41 cellular contexts compared by ENCODE assay signal in genomic region chr1:19694298-19694697, GRCh38. TPM values are rescaled to one million over a fixed set of nuclear protein-coding genes. Genes with fewer than 3 reads are reported as not detected.
"Had no signal": no experiment of that assay in that cellular context is flagged by ENCODE, and none has a peak within 500 bp of the region (broad histone marks: within the 10 kb centered on the region; RNA-seq: fewer than 3 reads in every experiment).

No MANE protein-coding gene starts in this region.

- DNase-seq: activated CD4-positive, alpha-beta memory T cell treated with anti-CD3 and anti-CD28 coated beads, Interleukin-2, amount 10 ng/mL, durations not matched to agents 7 days and 5 days; activated CD4-positive, alpha-beta T cell treated with anti-CD3 and anti-CD28 coated beads for 1 hour; activated CD4-positive, alpha-beta T cell treated with anti-CD3 and anti-CD28 coated beads for 36 hours; activated CD4-positive, alpha-beta T cell treated with anti-CD3 and anti-CD28 coated beads for 48 hours; activated CD4-positive, alpha-beta T cell treated with anti-CD3 and anti-CD28 coated beads, Interleukin-2, amount 10 ng/mL, durations not matched to agents 7 days and 5 days; activated CD4-positive, alpha-beta T cell treated with anti-CD3 and anti-CD28 coated beads, Interleukin-2, amount 50 U/mL, for 48 hours; activated CD4-positive, CD25-positive, alpha-beta regulatory T cell; activated CD8-positive, alpha-beta memory T cell treated with anti-CD3 and anti-CD28 coated beads for 24 hours; activated CD8-positive, alpha-beta memory T cell treated with anti-CD3 and anti-CD28 coated beads, Interleukin-2, amount 10 ng/mL, durations not matched to agents 7 days and 5 days; activated CD8-positive, alpha-beta memory T cell treated with anti-CD3 and anti-CD28 coated beads, Interleukin-2, amount 50 U/mL, for 48 hours; activated CD8-positive, alpha-beta T cell treated with anti-CD3 and anti-CD28 coated beads, Interleukin-2, amount 10 ng/mL, durations not matched to agents 7 days and 5 days; activated effector memory CD4-positive, alpha-beta T cell treated with anti-CD3 and anti-CD28 coated beads, Interleukin-2, amount 50 U/mL, for 16 hours; activated gamma-delta T cell treated with Interleukin-2 at 50 U/mL for 16 hours; activated naive CD4-positive, alpha-beta T cell; activated naive CD4-positive, alpha-beta T cell treated with anti-CD3 and anti-CD28 coated beads, Interleukin-2, amount 10 ng/mL, durations not matched to agents 7 days and 5 days; activated naive CD8-positive, alpha-beta T cell treated with anti-CD3 and anti-CD28 coated beads, Interleukin-2, amount 10 ng/mL, durations not matched to agents 7 days and 5 days; activated naive CD8-positive, alpha-beta T cell treated with anti-CD3 and anti-CD28 coated beads, Interleukin-2, amount 50 U/mL, for 24 hours; activated T-cell treated with anti-CD3 and anti-CD28 coated beads, Interleukin-2, amount 50 U/mL, for 24 hours; activated T-cell treated with anti-CD3 and anti-CD28 coated beads, Interleukin-2, amount 50 U/mL, for 48 hours; amygdala; anterior cingulate cortex; caudate nucleus; cerebellar nuclear complex; T-helper 1 cell; T-helper 2 cell; T-helper 9 cell had no signal

- H3K9me3 ChIP-seq: ascending aorta had no signal

- H3K27me3 ChIP-seq: ascending aorta, cardiac muscle cell had no signal

- ATAC-seq: activated CD4-positive, alpha-beta T cell treated with anti-CD3 and anti-CD28 coated beads for 36 hours; activated CD4-positive, CD25-positive, alpha-beta regulatory T cell treated with anti-CD3 and anti-CD28 coated beads, Interleukin-2, amount 50 U/mL, for 24 hours; activated CD8-positive, alpha-beta memory T cell treated with anti-CD3 and anti-CD28 coated beads, Interleukin-2, amount 10 ng/mL, durations not matched to agents 7 days and 5 days; activated CD8-positive, alpha-beta T cell treated with anti-CD3 and anti-CD28 coated beads, Interleukin-2, amount 10 ng/mL, durations not matched to agents 7 days and 5 days; activated naive CD8-positive, alpha-beta T cell treated with anti-CD3 and anti-CD28 coated beads, Interleukin-2, amount 50 U/mL, for 24 hours; activated T-helper 17 cell treated with anti-CD3 and anti-CD28 coated beads, Interleukin-2, amount 50 U/mL, for 72 hours had no signal

- H3K9me3 Mint-ChIP-seq: activated naive CD4-positive, alpha-beta T cell treated with anti-CD3 and anti-CD28 coated beads, Interleukin-2, amount 50 U/mL, for 24 hours; activated T-helper 17 cell treated with anti-CD3 and anti-CD28 coated beads, Interleukin-2, amount 50 U/mL, for 72 hours; central memory CD8-positive, alpha-beta T cell; T-helper 2 cell treated with Interferon-gamma antibody and Interleukin-4, amounts not matched to agents 5 μg/mL and 100 μg/mL, for 36 hours had no signal

- H3K4me1 Mint-ChIP-seq: activated naive CD8-positive, alpha-beta T cell treated with anti-CD3 and anti-CD28 coated beads, Interleukin-2, amount 10 ng/mL, durations not matched to agents 7 days and 5 days; activated T-helper 17 cell treated with anti-CD3 and anti-CD28 coated beads, Interleukin-2, amount 50 U/mL, for 72 hours; brain had no signal

- H3K27ac ChIP-seq: ascending aorta, cardiac muscle cell, VCaP had no signal

- H3K36me3 Mint-ChIP-seq: brain had no signal

- H3K4me3 ChIP-seq: ascending aorta, cardiac muscle cell had no signal

- H3K27ac Mint-ChIP-seq: activated CD4-positive, alpha-beta memory T cell treated with anti-CD3 and anti-CD28 coated beads, Interleukin-2, amount 10 ng/mL, durations not matched to agents 7 days and 5 days; activated CD4-positive, alpha-beta T cell treated with anti-CD3 and anti-CD28 coated beads for 36 hours; activated CD4-positive, alpha-beta T cell treated with anti-CD3 and anti-CD28 coated beads, Interleukin-2, amount 10 ng/mL, durations not matched to agents 7 days and 5 days; activated CD8-positive, alpha-beta memory T cell treated with anti-CD3 and anti-CD28 coated beads, Interleukin-2, amount 10 ng/mL, durations not matched to agents 7 days and 5 days; activated CD8-positive, alpha-beta T cell treated with anti-CD3 and anti-CD28 coated beads, Interleukin-2, amount 10 ng/mL, durations not matched to agents 7 days and 5 days; activated naive CD4-positive, alpha-beta T cell treated with anti-CD3 and anti-CD28 coated beads, Interleukin-2, amount 10 ng/mL, durations not matched to agents 7 days and 5 days; activated naive CD4-positive, alpha-beta T cell treated with anti-CD3 and anti-CD28 coated beads, Interleukin-2, amount 50 U/mL, for 24 hours; activated naive CD8-positive, alpha-beta T cell; activated naive CD8-positive, alpha-beta T cell treated with anti-CD3 and anti-CD28 coated beads, Interleukin-2, amount 10 ng/mL, durations not matched to agents 7 days and 5 days; activated naive CD8-positive, alpha-beta T cell treated with anti-CD3 and anti-CD28 coated beads, Interleukin-2, amount 50 U/mL, for 24 hours; activated T-cell treated with anti-CD3 and anti-CD28 coated beads, Interleukin-2, amount 50 U/mL, for 24 hours; activated T-helper 1 cell treated with anti-CD3 and anti-CD28 coated beads, Interleukin-12 subunit alpha, Interleukin-12 subunit beta, Interleukin-2, Interleukin-4 antibody, amounts not matched to agents 30 ng/mL and 10 ng/mL and 1 ng/mL, durations not matched to agents 14 hours and 24 hours and 36 hours; activated T-helper 17 cell treated with anti-CD3 and anti-CD28 coated beads, Interleukin-2, amount 50 U/mL, for 72 hours; brain; T-helper 1 cell treated with Interleukin-12 subunit alpha and Interleukin-12 subunit beta and Interleukin-4 antibody, amounts not matched to agents 30 μg/mL and 1 μg/mL, for 36 hours; T-helper 2 cell treated with Interferon-gamma antibody and Interleukin-4, amounts not matched to agents 5 μg/mL and 100 μg/mL, for 36 hours had no signal

- H3K36me3 ChIP-seq: cardiac muscle cell had no signal

- H3K27me3 Mint-ChIP-seq: activated CD4-positive, alpha-beta memory T cell treated with anti-CD3 and anti-CD28 coated beads, Interleukin-2, amount 10 ng/mL, durations not matched to agents 7 days and 5 days; activated CD4-positive, alpha-beta T cell treated with anti-CD3 and anti-CD28 coated beads for 36 hours; activated CD4-positive, alpha-beta T cell treated with anti-CD3 and anti-CD28 coated beads, Interleukin-2, amount 10 ng/mL, durations not matched to agents 7 days and 5 days; activated CD8-positive, alpha-beta memory T cell treated with anti-CD3 and anti-CD28 coated beads, Interleukin-2, amount 10 ng/mL, durations not matched to agents 7 days and 5 days; activated naive CD4-positive, alpha-beta T cell treated with anti-CD3 and anti-CD28 coated beads, Interleukin-2, amount 10 ng/mL, durations not matched to agents 7 days and 5 days; activated naive CD4-positive, alpha-beta T cell treated with anti-CD3 and anti-CD28 coated beads, Interleukin-2, amount 50 U/mL, for 24 hours; activated naive CD8-positive, alpha-beta T cell; activated naive CD8-positive, alpha-beta T cell treated with anti-CD3 and anti-CD28 coated beads, Interleukin-2, amount 10 ng/mL, durations not matched to agents 7 days and 5 days; activated naive CD8-positive, alpha-beta T cell treated with anti-CD3 and anti-CD28 coated beads, Interleukin-2, amount 50 U/mL, for 24 hours; activated T-cell treated with anti-CD3 and anti-CD28 coated beads, Interleukin-2, amount 50 U/mL, for 24 hours; activated T-helper 17 cell treated with anti-CD3 and anti-CD28 coated beads, Interleukin-2, amount 50 U/mL, for 72 hours; central memory CD8-positive, alpha-beta T cell had no signal

- H3K4me1 ChIP-seq: ascending aorta had no signal

- H3K4me3 Mint-ChIP-seq: activated CD4-positive, alpha-beta memory T cell treated with anti-CD3 and anti-CD28 coated beads, Interleukin-2, amount 10 ng/mL, durations not matched to agents 7 days and 5 days; activated CD4-positive, alpha-beta T cell treated with anti-CD3 and anti-CD28 coated beads for 36 hours; activated CD4-positive, alpha-beta T cell treated with anti-CD3 and anti-CD28 coated beads, Interleukin-2, amount 10 ng/mL, durations not matched to agents 7 days and 5 days; activated CD8-positive, alpha-beta memory T cell treated with anti-CD3 and anti-CD28 coated beads, Interleukin-2, amount 10 ng/mL, durations not matched to agents 7 days and 5 days; activated CD8-positive, alpha-beta T cell treated with anti-CD3 and anti-CD28 coated beads, Interleukin-2, amount 10 ng/mL, durations not matched to agents 7 days and 5 days; activated naive CD4-positive, alpha-beta T cell treated with anti-CD3 and anti-CD28 coated beads, Interleukin-2, amount 10 ng/mL, durations not matched to agents 7 days and 5 days; activated naive CD4-positive, alpha-beta T cell treated with anti-CD3 and anti-CD28 coated beads, Interleukin-2, amount 50 U/mL, for 24 hours; activated naive CD8-positive, alpha-beta T cell; activated naive CD8-positive, alpha-beta T cell treated with anti-CD3 and anti-CD28 coated beads, Interleukin-2, amount 10 ng/mL, durations not matched to agents 7 days and 5 days; activated naive CD8-positive, alpha-beta T cell treated with anti-CD3 and anti-CD28 coated beads, Interleukin-2, amount 50 U/mL, for 24 hours; activated T-cell treated with anti-CD3 and anti-CD28 coated beads, Interleukin-2, amount 50 U/mL, for 24 hours; activated T-helper 1 cell treated with anti-CD3 and anti-CD28 coated beads, Interleukin-12 subunit alpha, Interleukin-12 subunit beta, Interleukin-2, Interleukin-4 antibody, amounts not matched to agents 30 ng/mL and 10 ng/mL and 1 ng/mL, durations not matched to agents 14 hours and 24 hours and 36 hours; activated T-helper 17 cell treated with anti-CD3 and anti-CD28 coated beads, Interleukin-2, amount 50 U/mL, for 72 hours; brain; central memory CD8-positive, alpha-beta T cell; T-helper 1 cell treated with Interleukin-12 subunit alpha and Interleukin-12 subunit beta and Interleukin-4 antibody, amounts not matched to agents 30 μg/mL and 1 μg/mL, for 36 hours; T-helper 2 cell treated with Interferon-gamma antibody and Interleukin-4, amounts not matched to agents 5 μg/mL and 100 μg/mL, for 36 hours had no signal

RNA-seq across cellular contexts. Expression of gene HTR6, which starts 29.6 kb away (rescaled TPM):
- total RNA-seq: activated CD4-positive, alpha-beta memory T cell treated with anti-CD3 and anti-CD28 coated beads, Interleukin-2, amount 10 ng/mL, durations not matched to agents 7 days and 5 days; activated CD8-positive, alpha-beta memory T cell treated with anti-CD3 and anti-CD28 coated beads, Interleukin-2, amount 10 ng/mL, durations not matched to agents 7 days and 5 days; activated CD8-positive, alpha-beta T cell treated with anti-CD3 and anti-CD28 coated beads, Interleukin-2, amount 10 ng/mL, durations not matched to agents 7 days and 5 days; activated T-helper 1 cell treated with anti-CD3 and anti-CD28 coated beads, Interleukin-12 subunit alpha, Interleukin-12 subunit beta, Interleukin-2, Interleukin-4 antibody, amounts not matched to agents 30 ng/mL and 10 ng/mL and 1 ng/mL, durations not matched to agents 14 hours and 24 hours and 36 hours; ascending aorta; bronchial epithelial cell; cardiac muscle cell; chondrocyte had no signal
- polyA plus RNA-seq: adipose tissue, cardiac muscle cell had no signal
